In the genomic region with DNA sequence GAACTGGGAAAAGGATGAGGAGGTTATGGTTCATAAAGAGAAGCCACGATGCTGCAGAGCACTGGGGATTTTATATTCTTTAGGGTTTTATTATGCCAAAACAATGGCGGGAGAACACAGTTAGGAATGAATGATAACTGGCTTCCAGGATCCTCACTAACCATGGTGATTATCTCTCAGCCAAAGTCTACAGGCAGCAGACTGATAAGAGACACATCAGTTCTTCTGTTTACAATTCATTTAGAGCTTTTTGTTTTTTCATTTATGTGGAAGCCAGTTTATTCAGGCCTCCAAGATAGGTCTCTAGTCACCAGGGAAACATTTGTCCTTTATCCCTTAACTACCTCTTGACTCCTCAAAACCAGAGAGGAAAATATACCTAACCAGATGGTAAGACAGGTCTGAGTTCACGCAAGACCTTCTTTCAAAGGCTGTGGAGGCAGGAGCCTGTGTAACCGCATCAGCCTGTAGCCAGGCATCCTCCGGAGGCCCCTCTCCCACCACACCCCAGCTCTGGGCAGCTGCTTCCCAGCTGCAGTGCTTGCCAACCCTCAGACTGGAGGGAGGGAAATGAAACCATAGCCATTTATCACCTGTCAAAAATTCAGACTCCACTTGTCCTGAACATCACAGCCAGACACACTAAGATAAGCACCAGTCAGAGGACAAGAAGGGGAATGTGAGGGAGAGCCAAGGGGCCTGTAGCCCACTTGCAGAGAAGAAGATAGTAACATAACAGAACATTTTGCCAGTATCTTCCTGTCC, we compare ENCODE assay signal across 1 cellular context.
A peak's percentile ranks its signal among the peaks of the same experiment; 100 is the strongest.
TF ChIP-seq lines count a peak whose summit lies in the region.

No MANE protein-coding gene starts in this region.

TF ChIP-seq in K562, 482 proteins besides CTCF, POLR2A, EP300 and RAD21 (continued from another document and continues in another):
- no peak for TF ChIP-seq ZBTB40 (IDR thresholded peaks at IDR 0.05)
- TF ChIP-seq ZBTB40 (CRISPR knock-in tag; IDR thresholded peaks at IDR 0.05), result no peak
- no peak for TF ChIP-seq CHD7 (IDR thresholded peaks at IDR 0.05; ENCODE audit: low read depth, low read length)
- no peak for TF ChIP-seq MAFK (IDR thresholded peaks at IDR 0.05; ENCODE audit: low read length)
- no peak for TF ChIP-seq TRIM28 (IDR thresholded peaks at IDR 0.05)
- no peak for TF ChIP-seq DNMT1 (IDR thresholded peaks at IDR 0.05)
- TF ChIP-seq SAFB2 (IDR thresholded peaks at IDR 0.05; ENCODE audit: borderline replicate concordance, low read depth, low read length, severe bottlenecking), result no peak
- TF ChIP-seq, protein P1, sequence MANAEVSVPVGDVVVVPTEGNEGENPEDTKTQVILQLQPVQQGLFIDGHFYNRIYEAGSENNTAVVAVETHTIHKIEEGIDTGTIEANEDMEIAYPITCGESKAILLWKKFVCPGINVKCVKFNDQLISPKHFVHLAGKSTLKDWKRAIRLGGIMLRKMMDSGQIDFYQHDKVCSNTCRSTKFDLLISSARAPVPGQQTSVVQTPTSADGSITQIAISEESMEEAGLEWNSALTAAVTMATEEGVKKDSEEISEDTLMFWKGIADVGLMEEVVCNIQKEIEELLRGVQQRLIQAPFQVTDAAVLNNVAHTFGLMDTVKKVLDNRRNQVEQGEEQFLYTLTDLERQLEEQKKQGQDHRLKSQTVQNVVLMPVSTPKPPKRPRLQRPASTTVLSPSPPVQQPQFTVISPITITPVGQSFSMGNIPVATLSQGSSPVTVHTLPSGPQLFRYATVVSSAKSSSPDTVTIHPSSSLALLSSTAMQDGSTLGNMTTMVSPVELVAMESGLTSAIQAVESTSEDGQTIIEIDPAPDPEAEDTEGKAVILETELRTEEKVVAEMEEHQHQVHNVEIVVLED (CRISPR knock-in tag; IDR thresholded peaks at IDR 0.05), result no peak
- no peak for TF ChIP-seq POLR2AphosphoS2 (IDR thresholded peaks at IDR 0.05; ENCODE audit: low read length)
- TF ChIP-seq, protein P2, sequence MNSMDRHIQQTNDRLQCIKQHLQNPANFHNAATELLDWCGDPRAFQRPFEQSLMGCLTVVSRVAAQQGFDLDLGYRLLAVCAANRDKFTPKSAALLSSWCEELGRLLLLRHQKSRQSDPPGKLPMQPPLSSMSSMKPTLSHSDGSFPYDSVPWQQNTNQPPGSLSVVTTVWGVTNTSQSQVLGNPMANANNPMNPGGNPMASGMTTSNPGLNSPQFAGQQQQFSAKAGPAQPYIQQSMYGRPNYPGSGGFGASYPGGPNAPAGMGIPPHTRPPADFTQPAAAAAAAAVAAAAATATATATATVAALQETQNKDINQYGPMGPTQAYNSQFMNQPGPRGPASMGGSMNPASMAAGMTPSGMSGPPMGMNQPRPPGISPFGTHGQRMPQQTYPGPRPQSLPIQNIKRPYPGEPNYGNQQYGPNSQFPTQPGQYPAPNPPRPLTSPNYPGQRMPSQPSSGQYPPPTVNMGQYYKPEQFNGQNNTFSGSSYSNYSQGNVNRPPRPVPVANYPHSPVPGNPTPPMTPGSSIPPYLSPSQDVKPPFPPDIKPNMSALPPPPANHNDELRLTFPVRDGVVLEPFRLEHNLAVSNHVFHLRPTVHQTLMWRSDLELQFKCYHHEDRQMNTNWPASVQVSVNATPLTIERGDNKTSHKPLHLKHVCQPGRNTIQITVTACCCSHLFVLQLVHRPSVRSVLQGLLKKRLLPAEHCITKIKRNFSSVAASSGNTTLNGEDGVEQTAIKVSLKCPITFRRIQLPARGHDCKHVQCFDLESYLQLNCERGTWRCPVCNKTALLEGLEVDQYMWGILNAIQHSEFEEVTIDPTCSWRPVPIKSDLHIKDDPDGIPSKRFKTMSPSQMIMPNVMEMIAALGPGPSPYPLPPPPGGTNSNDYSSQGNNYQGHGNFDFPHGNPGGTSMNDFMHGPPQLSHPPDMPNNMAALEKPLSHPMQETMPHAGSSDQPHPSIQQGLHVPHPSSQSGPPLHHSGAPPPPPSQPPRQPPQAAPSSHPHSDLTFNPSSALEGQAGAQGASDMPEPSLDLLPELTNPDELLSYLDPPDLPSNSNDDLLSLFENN (IDR thresholded peaks at IDR 0.05; ENCODE audit: low read depth in 2 of 2, low read length in 2 of 2), result no peak
- TF ChIP-seq CREB5 (CRISPR knock-in tag; IDR thresholded peaks at IDR 0.05), result no peak
- TF ChIP-seq, protein P3, sequence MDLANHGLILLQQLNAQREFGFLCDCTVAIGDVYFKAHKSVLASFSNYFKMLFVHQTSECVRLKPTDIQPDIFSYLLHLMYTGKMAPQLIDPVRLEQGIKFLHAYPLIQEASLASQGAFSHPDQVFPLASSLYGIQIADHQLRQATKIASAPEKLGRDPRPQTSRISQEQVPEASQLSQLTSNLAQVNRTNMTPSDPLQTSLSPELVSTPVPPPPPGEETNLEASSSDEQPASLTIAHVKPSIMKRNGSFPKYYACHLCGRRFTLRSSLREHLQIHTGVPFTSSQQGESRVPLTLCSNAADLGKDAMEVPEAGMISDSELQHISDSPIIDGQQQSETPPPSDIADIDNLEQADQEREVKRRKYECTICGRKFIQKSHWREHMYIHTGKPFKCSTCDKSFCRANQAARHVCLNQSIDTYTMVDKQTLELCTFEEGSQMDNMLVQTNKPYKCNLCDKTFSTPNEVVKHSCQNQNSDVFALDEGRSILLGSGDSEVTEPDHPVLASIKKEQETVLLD (IDR thresholded peaks at IDR 0.05), result no peak
- peak; percentile 69 for TF ChIP-seq TEAD4 (IDR thresholded peaks at IDR 0.05; ENCODE audit: low read length)
- TF ChIP-seq TEAD4 (CRISPR knock-in tag; IDR thresholded peaks at IDR 0.05; ENCODE audit: borderline replicate concordance), result no peak
